Comparison of ENCODE assay signal across 9 cellular contexts in genomic region chr11:62880803-62881578, GRCh38. TPM values are rescaled to one million over a fixed set of nuclear protein-coding genes. Genes with fewer than 3 reads are reported as not detected.
DNase-seq lines count a peak whose midpoint lies in the region; ATAC-seq, FAIRE-seq and TF ChIP-seq lines count a peak whose summit lies in the region.
"Had no signal": no experiment of that assay in that cellular context is flagged by ENCODE, and none has a peak within 500 bp of the region (broad histone marks: within the 10 kb centered on the region; RNA-seq: fewer than 3 reads in every experiment).

TSS of gene SLC3A2 (plus strand) at chr11:62880896. CDS start at chr11:62881024, 128 bp downstream.

- peak; percentile 66 for TF ChIP-seq CTCF in kidney (IDR thresholded peaks at IDR 0.05; ENCODE audit: borderline replicate concordance, extremely low read depth, insufficient read depth)

- ATAC-seq in GM18861 (IDR thresholded peaks at IDR 0.05; ENCODE audit: unreplicated experiment) (peak; percentile 57), HG03095 (IDR thresholded peaks at IDR 0.05; ENCODE audit: unreplicated experiment) (peak; percentile 70)

- DNase-seq in AG08396 (ENCODE audit: low spot score) (peak; percentile 87), NCI-H2196 treated with DMSO at 0.1 percent for 48 hours (lab: John Stamatoyannopoulos, UW; ENCODE audit: unreplicated experiment) (peak; percentile 92), kidney (peak; percentile 97)
- DNase-seq in activated CD4-positive, CD25-positive, alpha-beta regulatory T cell treated with anti-CD3 and anti-CD28 coated beads, Interleukin-2, amount 50 U/mL, for 16 hours (ENCODE audit: low read depth, low spot score) = peak; percentile 76
- DNase-seq in central memory CD4-positive, alpha-beta T cell = peak; percentile 85
- DNase-seq in stimulated activated CD4-positive, alpha-beta T cell treated with anti-CD3 and anti-CD28 coated beads, Interleukin-15, amount 100 ng/mL, for 48 hours (ENCODE audit: low read depth in 2 of 2) = peak; percentile 77 to 79

- no peaks in the 10 kb centered on the region for H3K9me3 ChIP-seq in kidney (ENCODE audit: control insufficient read depth in 1 of 2, low read length in 2 of 2)

- H3K4me3 ChIP-seq in kidney (ENCODE audit: low read length in 2 of 2) = peak within 1 kb of the TSS; percentile 98 to 100

- FAIRE-seq in kidney (lab: Jason Lieb, UNC) = no peak
- FAIRE-seq: endometrium had no signal

- H3K36me3 ChIP-seq in kidney (ENCODE audit: control insufficient read depth in 1 of 2, insufficient read depth in 2 of 2, low read length in 2 of 2) = peaks cover 29 to 40% of the 10 kb centered on the region in 2 donors

- peak within 1 kb of the TSS; percentile 98 to 100 for H3K9ac ChIP-seq in kidney (ENCODE audit: low read length in 2 of 2)

- H3K27ac ChIP-seq in kidney (ENCODE audit: low read depth in 2 of 2, low read length in 2 of 2) = peak within 1 kb of the TSS; percentile 97 to 100

- intact Hi-C loops in kidney (cut with DNase I) = no loop called here

- peaks cover 30 to 35% of the 10 kb centered on the region in 2 donors for H3K4me1 ChIP-seq in kidney (ENCODE audit: control insufficient read depth in 1 of 2, insufficient read depth in 1 of 2, low read depth in 1 of 2, low read length in 2 of 2)

RNA-seq across cellular contexts. Expression of gene SLC3A2, which starts in this region (rescaled TPM):
- 203 TPM for total RNA-seq in kidney
- polyA plus RNA-seq in kidney (ENCODE audit: insufficient read depth, low read depth, low replicate concordance) = 299 TPM

Comparison
In these comparisons a context has a peak if more than half of its experiments do, and no peak if none do; other contexts are left out.
1. Peak in every context shown above with its lines: DNase-seq, ATAC-seq, H3K4me3 ChIP-seq and H3K27ac ChIP-seq.